In genomic region chr12:12445165-12445881, GRCh38 we compare ENCODE assay signal across 28 cellular contexts.
DNase-seq lines count a peak whose midpoint lies in the region; ATAC-seq and TF ChIP-seq lines count a peak whose summit lies in the region.
"Had no signal": no experiment of that assay in that cellular context is flagged by ENCODE, and none has a peak within 500 bp of the region (broad histone marks: within the 10 kb centered on the region; RNA-seq: fewer than 3 reads in every experiment).

No MANE protein-coding gene starts in this region.

- no peak for DNase-seq in activated T-cell treated with anti-CD3 and anti-CD28 coated beads, Interleukin-2, amount 50 U/mL, for 72 hours
- no peak for DNase-seq in activated T-cell treated with anti-CD3 and anti-CD28 coated beads, Interleukin-2, amount 50 U/mL, for 1 hour
- DNase-seq in T-helper 17 cell: no peak
- no peak for DNase-seq in epithelial cell of prostate (ENCODE audit: low read depth, low spot score)
- no peak for DNase-seq in thoracic aorta (ENCODE audit: low spot score)
- no peak for DNase-seq in CD14-positive monocyte (ENCODE audit: low spot score)
- DNase-seq in left lobe of liver (ENCODE audit: low spot score): no peak
- DNase-seq in Calu3: no peak
- DNase-seq: activated CD4-positive, alpha-beta T cell treated with anti-CD3 and anti-CD28 coated beads for 1 hour; activated CD8-positive, alpha-beta T cell treated with anti-CD3 and anti-CD28 coated beads for 36 hours; AML-193; DMS153; dorsolateral prefrontal cortex; KBM-7; kidney glomerular epithelial cell; lower lobe of right lung; MG63; naive thymus-derived CD8-positive, alpha-beta T cell; NCI-H1105 treated with DMSO at 0.1 percent for 48 hours; NCI-H1930; NCI-H510A treated with DMSO at 0.1 percent for 48 hours; OCI-M1; psoas muscle; Right ventricle myocardium superior; sigmoid colon had no signal

- no peak overlapping the region for H3K4me3 ChIP-seq in thoracic aorta
- H3K4me3 ChIP-seq: dorsolateral prefrontal cortex, lower lobe of right lung, MG63, psoas muscle, sigmoid colon had no signal

- no peaks in the 10 kb centered on the region for H3K27me3 ChIP-seq in thoracic aorta (replicated peaks; ENCODE audit: insufficient read depth)
- H3K27me3 ChIP-seq: dorsolateral prefrontal cortex, MG63, sigmoid colon had no signal

- no peaks in the 10 kb centered on the region for H3K36me3 ChIP-seq in thoracic aorta
- H3K36me3 ChIP-seq: lower lobe of right lung, MG63, sigmoid colon had no signal

- H3K4me1 Mint-ChIP-seq in activated T-cell treated with anti-CD3 and anti-CD28 coated beads, Interleukin-2, amount 50 U/mL, for 72 hours (ENCODE audit: low read depth): peaks cover 54% of the 10 kb centered on the region
- peaks cover 53% of the 10 kb centered on the region for H3K4me1 Mint-ChIP-seq in T-helper 17 cell
- peaks cover 26% of the 10 kb centered on the region for H3K4me1 Mint-ChIP-seq in CD14-positive monocyte
- H3K4me1 Mint-ChIP-seq in Calu3 (ENCODE audit: low read depth, unreplicated experiment): peaks cover 45% of the 10 kb centered on the region

- peaks cover 28 to 70% of the 10 kb centered on the region in 2 donors for H3K4me1 ChIP-seq in thoracic aorta (ENCODE audit: control insufficient read depth in 1 of 2, low read depth in 2 of 2)

- no peak overlapping the region for H3K4me3 Mint-ChIP-seq in activated T-cell treated with anti-CD3 and anti-CD28 coated beads, Interleukin-2, amount 50 U/mL, for 72 hours
- H3K4me3 Mint-ChIP-seq in T-helper 17 cell (peak overlapping the region; percentile 63), CD14-positive monocyte (no peak overlapping the region), Calu3 (ENCODE audit: low read depth, unreplicated experiment) (no peak overlapping the region)
- H3K4me3 Mint-ChIP-seq: activated CD8-positive, alpha-beta T cell treated with anti-CD3 and anti-CD28 coated beads for 36 hours; brain; naive thymus-derived CD8-positive, alpha-beta T cell; stimulated activated effector memory CD8-positive, alpha-beta T cell treated with anti-CD3 and anti-CD28 coated beads, Interleukin-12 subunit alpha, Interleukin-12 subunit beta, amount 100 ng/mL, for 72 hours had no signal

- no peak for TF ChIP-seq CTCF in thoracic aorta (IDR thresholded peaks at IDR 0.05)
- TF ChIP-seq CTCF in CD14-positive monocyte (IDR thresholded peaks at IDR 0.05): no peak
- TF ChIP-seq CTCF in Calu3 (IDR thresholded peaks at IDR 0.05; ENCODE audit: unreplicated experiment): no peak

- H3K27ac Mint-ChIP-seq in activated T-cell treated with anti-CD3 and anti-CD28 coated beads, Interleukin-2, amount 50 U/mL, for 72 hours: peak overlapping the region; percentile 39
- H3K27ac Mint-ChIP-seq in T-helper 17 cell (peak overlapping the region; percentile 98), CD14-positive monocyte (peak overlapping the region in 1 of 7 donors; percentile 41), Calu3 (ENCODE audit: unreplicated experiment) (no peak overlapping the region)
- H3K27ac Mint-ChIP-seq: activated CD8-positive, alpha-beta T cell treated with anti-CD3 and anti-CD28 coated beads for 36 hours; brain had no signal

- CTCF ChIA-PET in Calu3 (lab: Charles Lee): interaction anchor here (0.7 kb wide), 2 partner anchors 14 to 96 kb away, joined by 3 to 4 read pairs; no protein-coding TSS in a partner anchor

- intact Hi-C loops in CD14-positive monocyte (cut with micrococcal nuclease): loop anchor here in 1 of 2 donors (10.0 kb wide), 2 partner anchors 61 to 119 kb away; partner anchors contain the start of gene DUSP16
- intact Hi-C loops in Calu3 (cut with micrococcal nuclease; ENCODE audit: unreplicated experiment): loop anchor here (5.0 kb wide), 1 partner anchor 48 kb away; no protein-coding TSS in a partner anchor

- peaks cover 0 to 6% of the 10 kb centered on the region in 2 donors for H3K36me3 Mint-ChIP-seq in activated T-cell treated with anti-CD3 and anti-CD28 coated beads, Interleukin-2, amount 50 U/mL, for 72 hours (ENCODE audit: insufficient read depth in 2 of 2)
- H3K36me3 Mint-ChIP-seq in T-helper 17 cell (ENCODE audit: low read depth) (peaks cover 5% of the 10 kb centered on the region), CD14-positive monocyte (peaks cover 0 to 11% of the 10 kb centered on the region in 2 donors), Calu3 (ENCODE audit: insufficient read depth, unreplicated experiment) (peaks cover 12% of the 10 kb centered on the region)

- no peaks in the 10 kb centered on the region for H3K9me3 ChIP-seq in T-helper 17 cell (ENCODE audit: control insufficient read depth, low read length, poor library complexity, severe bottlenecking)
- H3K9me3 ChIP-seq in thoracic aorta: no peaks in the 10 kb centered on the region
- H3K9me3 ChIP-seq: lower lobe of right lung, MG63, psoas muscle, sigmoid colon had no signal

- BruUV-seq in Calu3 (replicated peaks; lab: Mats Ljungman, UMichigan): no TSS peak

- no peaks in the 10 kb centered on the region for H3K9me3 Mint-ChIP-seq in activated T-cell treated with anti-CD3 and anti-CD28 coated beads, Interleukin-2, amount 50 U/mL, for 72 hours
- no peaks in the 10 kb centered on the region for H3K9me3 Mint-ChIP-seq in CD14-positive monocyte
- H3K9me3 Mint-ChIP-seq in Calu3 (ENCODE audit: low read depth, unreplicated experiment): no peaks in the 10 kb centered on the region
- H3K9me3 Mint-ChIP-seq: activated CD8-positive, alpha-beta T cell treated with anti-CD3 and anti-CD28 coated beads for 36 hours; brain; naive thymus-derived CD8-positive, alpha-beta T cell; stimulated activated effector memory CD8-positive, alpha-beta T cell treated with anti-CD3 and anti-CD28 coated beads, Interleukin-12 subunit alpha, Interleukin-12 subunit beta, amount 100 ng/mL, for 72 hours had no signal

- no peaks in the 10 kb centered on the region for H3K27me3 Mint-ChIP-seq in activated T-cell treated with anti-CD3 and anti-CD28 coated beads, Interleukin-2, amount 50 U/mL, for 72 hours (ENCODE audit: low read depth)
- H3K27me3 Mint-ChIP-seq in T-helper 17 cell (no peaks in the 10 kb centered on the region), CD14-positive monocyte (ENCODE audit: low read depth in 3 of 3) (peaks cover 0 to 1% (median 0%) of the 10 kb centered on the region in 3 donors), Calu3 (ENCODE audit: unreplicated experiment) (no peaks in the 10 kb centered on the region)
- H3K27me3 Mint-ChIP-seq: activated CD8-positive, alpha-beta T cell treated with anti-CD3 and anti-CD28 coated beads for 36 hours; brain; naive thymus-derived CD8-positive, alpha-beta T cell had no signal

- H3K27ac ChIP-seq in epithelial cell of prostate (peak overlapping the region; percentile 73), thoracic aorta (peak overlapping the region; percentile 82 to 87)
- H3K27ac ChIP-seq: psoas muscle had no signal

- ATAC-seq in activated T-cell treated with anti-CD3 and anti-CD28 coated beads, Interleukin-2, amount 50 U/mL, for 72 hours (replicated peaks in 1 of 2): no peak
- ATAC-seq in T-helper 17 cell (no peak), thoracic aorta (ENCODE audit: insufficient number of reproducible peaks, low FRiP score, low read depth) (no peak), left lobe of liver (no peak)
- ATAC-seq: activated CD8-positive, alpha-beta T cell treated with anti-CD3 and anti-CD28 coated beads for 36 hours; lower lobe of right lung; naive thymus-derived CD8-positive, alpha-beta T cell; psoas muscle; SK-N-SH treated with all-trans-retinoic acid at 6 μM for 48 hours; stimulated activated effector memory CD8-positive, alpha-beta T cell treated with anti-CD3 and anti-CD28 coated beads, Interleukin-12 subunit alpha, Interleukin-12 subunit beta, amount 100 ng/mL, for 72 hours had no signal
